Comparison of ENCODE assay signal across 13 cellular contexts in genomic region chr2:137975280-137976271, GRCh38. TPM values are rescaled to one million over a fixed set of nuclear protein-coding genes. Genes with fewer than 3 reads are reported as not detected.
DNase-seq lines count a peak whose midpoint lies in the region; ATAC-seq and TF ChIP-seq lines count a peak whose summit lies in the region.
"Had no signal": no experiment of that assay in that cellular context is flagged by ENCODE, and none has a peak within 500 bp of the region (broad histone marks: within the 10 kb centered on the region; RNA-seq: fewer than 3 reads in every experiment).

No MANE protein-coding gene starts in this region.

- ATAC-seq in stimulated activated naive B cell treated with anti-CD40 and anti-IgM and Interleukin-4, amounts not matched to agents 10 μg/mL and 1 μg/mL and 100 μg/mL, for 72 hours (replicated peaks), result no peak
- no peak for ATAC-seq in stimulated activated effector memory CD8-positive, alpha-beta T cell treated with anti-CD3 and anti-CD28 coated beads, Interleukin-12 subunit alpha, Interleukin-12 subunit beta, amount 100 ng/mL, for 72 hours
- ATAC-seq: A549, GM12878 had no signal

- H3K4me3 Mint-ChIP-seq in stimulated activated naive B cell treated with anti-CD40 and anti-IgM and Interleukin-4, amounts not matched to agents 10 μg/mL and 1 μg/mL and 100 μg/mL, for 72 hours, result no peak overlapping the region
- H3K4me3 Mint-ChIP-seq in stimulated activated effector memory CD8-positive, alpha-beta T cell treated with anti-CD3 and anti-CD28 coated beads, Interleukin-12 subunit alpha, Interleukin-12 subunit beta, amount 100 ng/mL, for 72 hours, result no peak overlapping the region

- peak overlapping the region; percentile 41 for H3K27ac ChIP-seq in duodenal mucosa (ENCODE audit: low read depth, low read length)
- H3K27ac ChIP-seq in mesenchymal stem cell (ENCODE audit: low read length, poor library complexity, severe bottlenecking), result peak overlapping the region; percentile 60
- no peak overlapping the region for H3K27ac ChIP-seq in testis
- H3K27ac ChIP-seq: A549, ascending aorta had no signal

- no peak overlapping the region for H2AFZ ChIP-seq in mesenchymal stem cell (ENCODE audit: low read depth, low read length)

- H3K4ac ChIP-seq in mesenchymal stem cell (ENCODE audit: low read depth in 1 of 2, low read length in 2 of 2), result no peak overlapping the region

- intact Hi-C loops in testis (cut with DNase I; ENCODE audit: low total_unique reads), result no loop called here

- peak; percentile 67 for DNase-seq in SIG-M5 treated with dmso at 0.1 percent for 504 hours (lab: John Stamatoyannopoulos, UW; ENCODE audit: unreplicated experiment)
- no peak for DNase-seq in SIG-M5 (lab: John Stamatoyannopoulos, UW)
- DNase-seq in mesenchymal stem cell, result no peak
- no peak for DNase-seq in testis
- no peak for DNase-seq in stimulated activated naive B cell treated with anti-CD40 and anti-IgM and Interleukin-4, amounts not matched to agents 10 μg/mL and 1 μg/mL and 100 μg/mL, for 72 hours
- no peak for DNase-seq in iPS-NIHi7 (ENCODE audit: extremely low spot score)
- no peak for DNase-seq in stimulated activated effector memory CD8-positive, alpha-beta T cell treated with anti-CD3 and anti-CD28 coated beads, Interleukin-12 subunit alpha, Interleukin-12 subunit beta, amount 100 ng/mL, for 72 hours (ENCODE audit: low spot score in 2 of 2)
- DNase-seq: activated T-cell treated with anti-CD3 and anti-CD28 coated beads, Interleukin-2, amount 50 U/mL, for 48 hours; NCI-H524 treated with DMSO at 0.1 percent for 48 hours had no signal

- H3K9ac ChIP-seq in duodenal mucosa (ENCODE audit: low read depth in 1 of 2, low read length in 2 of 2) (no peak overlapping the region), mesenchymal stem cell (ENCODE audit: low read length) (no peak overlapping the region)

- H3K4me2 ChIP-seq in mesenchymal stem cell (ENCODE audit: low read length, poor library complexity, severe bottlenecking), result no peak overlapping the region
- H3K4me2 ChIP-seq: A549 had no signal

- no peaks in the 10 kb centered on the region for H3K36me3 Mint-ChIP-seq in stimulated activated naive B cell treated with anti-CD40 and anti-IgM and Interleukin-4, amounts not matched to agents 10 μg/mL and 1 μg/mL and 100 μg/mL, for 72 hours
- H3K36me3 Mint-ChIP-seq in stimulated activated effector memory CD8-positive, alpha-beta T cell treated with anti-CD3 and anti-CD28 coated beads, Interleukin-12 subunit alpha, Interleukin-12 subunit beta, amount 100 ng/mL, for 72 hours, result no peaks in the 10 kb centered on the region

- no peak overlapping the region for H3K18ac ChIP-seq in mesenchymal stem cell (ENCODE audit: low read depth in 1 of 2, low read length in 2 of 2)

- no peak for TF ChIP-seq POLR2A in testis (IDR thresholded peaks at IDR 0.05)

- H2AK5ac ChIP-seq in mesenchymal stem cell (ENCODE audit: low read length, severe bottlenecking), result no peak overlapping the region

- H3K9me3 ChIP-seq in duodenal mucosa (ENCODE audit: control insufficient read depth in 1 of 2, low read length in 2 of 2) (no peaks in the 10 kb centered on the region), mesenchymal stem cell (ENCODE audit: control insufficient read depth, low read length) (no peaks in the 10 kb centered on the region), testis (no peaks in the 10 kb centered on the region)
- H3K9me3 ChIP-seq: A549, ascending aorta had no signal

- H3K27me3 ChIP-seq in duodenal mucosa (ENCODE audit: control insufficient read depth in 1 of 2, insufficient read depth in 2 of 2, low read length in 2 of 2), result no peaks in the 10 kb centered on the region
- H3K27me3 ChIP-seq in mesenchymal stem cell (ENCODE audit: control insufficient read depth in 1 of 2, insufficient read depth in 1 of 2, low read length in 2 of 2), result no peaks in the 10 kb centered on the region
- H3K27me3 ChIP-seq in testis, result no peaks in the 10 kb centered on the region
- H3K27me3 ChIP-seq: ascending aorta had no signal

- H3K4me3 ChIP-seq in duodenal mucosa (ENCODE audit: low read depth in 1 of 2, low read length in 2 of 2) (peak overlapping the region in 1 of 2 donors; percentile 12), mesenchymal stem cell (ENCODE audit: insufficient read depth in 1 of 2, low read depth in 1 of 2, low read length in 2 of 2) (no peak overlapping the region), testis (no peak overlapping the region)
- H3K4me3 ChIP-seq: A549, ascending aorta, GM12878 had no signal

- H2BK15ac ChIP-seq in mesenchymal stem cell (ENCODE audit: low read depth, poor library complexity, severe bottlenecking), result no peak overlapping the region

- H3K23ac ChIP-seq in mesenchymal stem cell (ENCODE audit: low read length in 2 of 2), result no peak overlapping the region

- H2BK5ac ChIP-seq in mesenchymal stem cell (ENCODE audit: low read depth, low read length, poor library complexity, severe bottlenecking), result no peak overlapping the region

- no peak overlapping the region for H3K27ac Mint-ChIP-seq in stimulated activated naive B cell treated with anti-CD40 and anti-IgM and Interleukin-4, amounts not matched to agents 10 μg/mL and 1 μg/mL and 100 μg/mL, for 72 hours
- H3K27ac Mint-ChIP-seq in stimulated activated effector memory CD8-positive, alpha-beta T cell treated with anti-CD3 and anti-CD28 coated beads, Interleukin-12 subunit alpha, Interleukin-12 subunit beta, amount 100 ng/mL, for 72 hours, result no peak overlapping the region

- peaks cover 0 to 3% of the 10 kb centered on the region in 2 donors for H3K36me3 ChIP-seq in duodenal mucosa (ENCODE audit: control insufficient read depth in 1 of 2, insufficient read depth in 2 of 2, low read length in 2 of 2)
- H3K36me3 ChIP-seq in mesenchymal stem cell (ENCODE audit: control insufficient read depth in 1 of 2, insufficient read depth in 2 of 2, low read depth in 1 of 2, low read length in 2 of 2), result peaks cover 0 to 46% of the 10 kb centered on the region in 2 experiments
- H3K36me3 ChIP-seq in testis (ENCODE audit: low read depth, missing control alignments), result no peaks in the 10 kb centered on the region

- H2BK120ac ChIP-seq in mesenchymal stem cell (ENCODE audit: low read depth, low read length), result no peak overlapping the region

- H3K79me1 ChIP-seq in mesenchymal stem cell (replicated peaks; ENCODE audit: low read length, poor library complexity, severe bottlenecking), result peaks cover 4% of the 10 kb centered on the region

- no peaks in the 10 kb centered on the region for H3K4me1 Mint-ChIP-seq in stimulated activated naive B cell treated with anti-CD40 and anti-IgM and Interleukin-4, amounts not matched to agents 10 μg/mL and 1 μg/mL and 100 μg/mL, for 72 hours
- H3K4me1 Mint-ChIP-seq in stimulated activated effector memory CD8-positive, alpha-beta T cell treated with anti-CD3 and anti-CD28 coated beads, Interleukin-12 subunit alpha, Interleukin-12 subunit beta, amount 100 ng/mL, for 72 hours, result no peaks in the 10 kb centered on the region

- no peaks in the 10 kb centered on the region for H3K27me3 Mint-ChIP-seq in stimulated activated naive B cell treated with anti-CD40 and anti-IgM and Interleukin-4, amounts not matched to agents 10 μg/mL and 1 μg/mL and 100 μg/mL, for 72 hours

- H4K91ac ChIP-seq in mesenchymal stem cell (ENCODE audit: low read length), result no peak overlapping the region

- H3K14ac ChIP-seq in mesenchymal stem cell (ENCODE audit: low read length in 2 of 2), result no peak overlapping the region

- H2BK12ac ChIP-seq in mesenchymal stem cell (ENCODE audit: low read length in 2 of 2), result no peak overlapping the region

- H4K8ac ChIP-seq in mesenchymal stem cell (ENCODE audit: low read length), result no peak overlapping the region

- H3K4me1 ChIP-seq in duodenal mucosa (ENCODE audit: control insufficient read depth in 1 of 2, insufficient read depth in 2 of 2, low read length in 2 of 2) (peaks cover 27 to 28% of the 10 kb centered on the region in 2 donors), mesenchymal stem cell (ENCODE audit: control insufficient read depth, insufficient read depth, low read depth, low read length) (peaks cover 3% of the 10 kb centered on the region), testis (no peaks in the 10 kb centered on the region)
- H3K4me1 ChIP-seq: A549 had no signal

- WGBS in mesenchymal stem cell, result 80% methylated on average over 5 of the region's 8 CpGs
- WGBS in testis, 2 donors, result 82 to 85% methylated on average over 8 of the region's 8 CpGs

- no peak for TF ChIP-seq CTCF in testis (IDR thresholded peaks at IDR 0.05)

- H3K9me3 Mint-ChIP-seq in stimulated activated naive B cell treated with anti-CD40 and anti-IgM and Interleukin-4, amounts not matched to agents 10 μg/mL and 1 μg/mL and 100 μg/mL, for 72 hours, result no peaks in the 10 kb centered on the region
- H3K9me3 Mint-ChIP-seq in stimulated activated effector memory CD8-positive, alpha-beta T cell treated with anti-CD3 and anti-CD28 coated beads, Interleukin-12 subunit alpha, Interleukin-12 subunit beta, amount 100 ng/mL, for 72 hours, result no peaks in the 10 kb centered on the region

RNA-seq across cellular contexts. Expression of gene HNMT, which starts 11.3 kb away (rescaled TPM):
- polyA plus RNA-seq in mesenchymal stem cell (2013, experiment 1 of 2), result 69.7 TPM
- polyA plus RNA-seq in mesenchymal stem cell (2013, experiment 2 of 2), result 69.8 TPM
- 10 to 100 TPM; 15.7 to 20.8 TPM for total RNA-seq in testis
- polyA plus RNA-seq in testis (ENCODE audit: insufficient read depth, low read depth, low replicate concordance), result 13.6 TPM
- total RNA-seq: GM12878 had no signal
- polyA plus RNA-seq: GM12878 had no signal

Comparison
In these comparisons a context has a peak if more than half of its experiments do, and no peak if none do; other contexts are left out.
1. H3K27ac ChIP-seq: peak in duodenal mucosa (single experiment) and mesenchymal stem cell (single experiment); none in testis (0 of 2).